32 cellular contexts compared by ENCODE assay signal in the genomic region with DNA sequence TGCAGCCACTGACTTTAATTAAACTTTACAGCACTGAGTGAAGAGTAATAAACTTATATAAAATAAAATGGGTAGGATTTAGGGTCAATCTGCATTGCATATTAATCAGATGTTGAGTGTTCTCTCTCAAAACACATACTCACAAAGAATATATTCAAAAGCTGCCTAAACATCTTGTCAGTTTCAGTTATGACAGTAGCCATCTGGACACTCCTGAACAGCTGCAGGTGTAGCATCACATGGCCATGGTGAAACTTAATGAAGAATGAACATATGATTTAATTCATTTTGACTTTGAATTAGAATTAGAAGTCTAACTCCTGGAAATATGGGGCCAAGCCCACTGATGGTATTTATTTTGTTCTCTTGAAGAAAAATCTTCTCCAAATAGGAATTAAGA.
"Had no signal": no experiment of that assay in that cellular context is flagged by ENCODE, and none has a peak within 500 bp of the region (broad histone marks: within the 10 kb centered on the region; RNA-seq: fewer than 3 reads in every experiment).

No MANE protein-coding gene starts in this region.

- H3K27ac ChIP-seq: Peyer's patch had no signal

- H3K4me1 ChIP-seq: Peyer's patch had no signal

- DNase-seq: Karpas-422, KG1, NCI-H1048, NCI-H1092 treated with DMSO at 0.1 percent for 48 hours, NCI-H1105 treated with DMSO at 0.1 percent for 48 hours, NCI-H1417, NCI-H1436, NCI-H146, NCI-H1694, NCI-H187, NCI-H1930, NCI-H2029 treated with DMSO at 0.1 percent for 48 hours, NCI-H2081 treated with DMSO at 0.1 percent for 48 hours, NCI-H2107, NCI-H2171, NCI-H226, NCI-H446 treated with DMSO at 0.1 percent for 48 hours, NCI-H510A, NCI-H526, NCI-H69, NCI-H748 treated with DMSO at 0.1 percent for 48 hours, OCI-M1, PC-3, Peyer's patch, Right ventricle myocardium superior, RPMI8226, SHP77 treated with DMSO at 0.1 percent for 48 hours, SK-N-SH, SW 1271, T-helper 1 cell had no signal

- H3K27ac Mint-ChIP-seq: T-helper 1 cell treated with Interleukin-12 subunit alpha and Interleukin-12 subunit beta and Interleukin-4 antibody, amounts not matched to agents 30 μg/mL and 1 μg/mL, for 36 hours had no signal

- H3K9me3 ChIP-seq: Peyer's patch, SK-N-SH had no signal

- H3K9me2 ChIP-seq: SK-N-SH had no signal

- H3K9ac ChIP-seq: SK-N-SH had no signal

- H3K36me3 ChIP-seq: Peyer's patch had no signal

- H3K4me3 Mint-ChIP-seq: T-helper 1 cell treated with Interleukin-12 subunit alpha and Interleukin-12 subunit beta and Interleukin-4 antibody, amounts not matched to agents 30 μg/mL and 1 μg/mL, for 36 hours had no signal

- H3K27me3 ChIP-seq: Peyer's patch had no signal

- H3K4me2 ChIP-seq: SK-N-SH had no signal

- H3K4me3 ChIP-seq: K562, Peyer's patch had no signal
